Comparison of ENCODE assay signal across 11 cellular contexts in genomic region chr9:119160559-119160958, GRCh38.
"Had no signal": no experiment of that assay in that cellular context is flagged by ENCODE, and none has a peak within 500 bp of the region (broad histone marks: within the 10 kb centered on the region; RNA-seq: fewer than 3 reads in every experiment).

No MANE protein-coding gene starts in this region.

- DNase-seq: GM23248, GOT3, H7, H9, HCEC 1CT, HFFc6 had no signal

- ATAC-seq: GM23338, HCT116 had no signal

- H3K27ac ChIP-seq: GM23248 had no signal

- H3K27ac Mint-ChIP-seq: GM23338, H9, HFFc6 had no signal

- H3K9me3 Mint-ChIP-seq: GM23338, H9 had no signal

- H3K4me3 ChIP-seq: GM23248, GM23338, HAP-1 had no signal

- H3K36me3 ChIP-seq: HAP-1 had no signal

- FAIRE-seq: H1, H54 had no signal

- H3K9me3 ChIP-seq: HAP-1 had no signal

- H3K4me1 ChIP-seq: HAP-1 had no signal
